In the genomic region with DNA sequence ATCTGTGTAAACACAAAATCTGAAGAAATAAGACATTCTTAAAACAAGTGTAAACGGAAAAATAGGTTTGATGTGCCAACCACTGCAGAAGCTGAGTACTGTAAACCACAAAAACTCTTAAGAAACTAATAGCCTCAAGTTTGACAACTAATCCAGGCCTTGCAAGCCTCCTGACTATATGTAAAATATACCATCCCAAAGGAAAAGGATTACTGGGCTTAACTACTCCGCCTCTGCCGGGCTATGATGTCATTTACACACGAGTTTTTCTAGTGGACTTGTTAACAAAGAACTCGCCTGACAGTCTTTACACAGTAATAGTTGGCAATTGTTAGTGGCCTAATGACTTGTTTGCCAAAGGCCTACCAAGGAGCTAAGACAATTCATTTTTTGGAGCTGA, we compare ENCODE assay signal across 1 cellular context.
TF ChIP-seq lines count a peak whose summit lies in the region.

No MANE protein-coding gene starts in this region.

TF ChIP-seq in K562, 482 proteins besides CTCF, POLR2A, EP300 and RAD21 (continued from another document and continues in another):
- TF ChIP-seq CBFA2T3 (IDR thresholded peaks at IDR 0.05) (no peak), TBL1XR1 (IDR thresholded peaks at IDR 0.05; ENCODE audit: low read length in 2 of 2) (no peak), ATF7 (IDR thresholded peaks at IDR 0.05) (peak; percentile 72; the same call in 1 of the 2 replicates), KHSRP (IDR thresholded peaks at IDR 0.05) (no peak), POLR2AphosphoS5 (IDR thresholded peaks at IDR 0.05; ENCODE audit: control insufficient read depth, insufficient read depth, low read depth, low read length) (no peak), ZSCAN29 (IDR thresholded peaks at IDR 0.05) (no peak), OTX1 (CRISPR knock-in tag; IDR thresholded peaks at IDR 0.05) (no peak), CBX5 (IDR thresholded peaks at IDR 0.05; ENCODE audit: borderline replicate concordance, low read depth) (no peak), ZNF76 (CRISPR knock-in tag; IDR thresholded peaks at IDR 0.05; ENCODE audit: borderline replicate concordance) (no peak), POLR2AphosphoS2 (IDR thresholded peaks at IDR 0.05; ENCODE audit: low read length) (no peak), NCOA1 (IDR thresholded peaks at IDR 0.05; ENCODE audit: low read depth) (no peak), RBFOX2 (IDR thresholded peaks at IDR 0.05; ENCODE audit: low read depth, low read length) (peak; percentile 54; the same call in 1 of the 2 replicates), POLR3G (IDR thresholded peaks at IDR 0.05; ENCODE audit: extremely low read depth, insufficient read length, insufficient replicate concordance) (no peak), TCFL5 (CRISPR knock-in tag; conservative IDR thresholded peaks at IDR 0.05) (no peak), XRCC3 (IDR thresholded peaks at IDR 0.05) (no peak)
- TF ChIP-seq, protein P1, sequence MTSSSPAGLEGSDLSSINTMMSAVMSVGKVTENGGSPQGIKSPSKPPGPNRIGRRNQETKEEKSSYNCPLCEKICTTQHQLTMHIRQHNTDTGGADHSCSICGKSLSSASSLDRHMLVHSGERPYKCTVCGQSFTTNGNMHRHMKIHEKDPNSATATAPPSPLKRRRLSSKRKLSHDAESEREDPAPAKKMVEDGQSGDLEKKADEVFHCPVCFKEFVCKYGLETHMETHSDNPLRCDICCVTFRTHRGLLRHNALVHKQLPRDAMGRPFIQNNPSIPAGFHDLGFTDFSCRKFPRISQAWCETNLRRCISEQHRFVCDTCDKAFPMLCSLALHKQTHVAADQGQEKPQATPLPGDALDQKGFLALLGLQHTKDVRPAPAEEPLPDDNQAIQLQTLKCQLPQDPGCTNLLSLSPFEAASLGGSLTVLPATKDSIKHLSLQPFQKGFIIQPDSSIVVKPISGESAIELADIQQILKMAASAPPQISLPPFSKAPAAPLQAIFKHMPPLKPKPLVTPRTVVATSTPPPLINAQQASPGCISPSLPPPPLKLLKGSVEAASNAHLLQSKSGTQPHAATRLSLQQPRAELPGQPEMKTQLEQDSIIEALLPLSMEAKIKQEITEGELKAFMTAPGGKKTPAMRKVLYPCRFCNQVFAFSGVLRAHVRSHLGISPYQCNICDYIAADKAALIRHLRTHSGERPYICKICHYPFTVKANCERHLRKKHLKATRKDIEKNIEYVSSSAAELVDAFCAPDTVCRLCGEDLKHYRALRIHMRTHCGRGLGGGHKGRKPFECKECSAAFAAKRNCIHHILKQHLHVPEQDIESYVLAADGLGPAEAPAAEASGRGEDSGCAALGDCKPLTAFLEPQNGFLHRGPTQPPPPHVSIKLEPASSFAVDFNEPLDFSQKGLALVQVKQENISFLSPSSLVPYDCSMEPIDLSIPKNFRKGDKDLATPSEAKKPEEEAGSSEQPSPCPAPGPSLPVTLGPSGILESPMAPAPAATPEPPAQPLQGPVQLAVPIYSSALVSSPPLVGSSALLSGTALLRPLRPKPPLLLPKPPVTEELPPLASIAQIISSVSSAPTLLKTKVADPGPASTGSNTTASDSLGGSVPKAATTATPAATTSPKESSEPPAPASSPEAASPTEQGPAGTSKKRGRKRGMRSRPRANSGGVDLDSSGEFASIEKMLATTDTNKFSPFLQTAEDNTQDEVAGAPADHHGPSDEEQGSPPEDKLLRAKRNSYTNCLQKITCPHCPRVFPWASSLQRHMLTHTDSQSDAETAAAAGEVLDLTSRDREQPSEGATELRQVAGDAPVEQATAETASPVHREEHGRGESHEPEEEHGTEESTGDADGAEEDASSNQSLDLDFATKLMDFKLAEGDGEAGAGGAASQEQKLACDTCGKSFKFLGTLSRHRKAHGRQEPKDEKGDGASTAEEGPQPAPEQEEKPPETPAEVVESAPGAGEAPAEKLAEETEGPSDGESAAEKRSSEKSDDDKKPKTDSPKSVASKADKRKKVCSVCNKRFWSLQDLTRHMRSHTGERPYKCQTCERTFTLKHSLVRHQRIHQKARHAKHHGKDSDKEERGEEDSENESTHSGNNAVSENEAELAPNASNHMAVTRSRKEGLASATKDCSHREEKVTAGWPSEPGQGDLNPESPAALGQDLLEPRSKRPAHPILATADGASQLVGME (CRISPR knock-in tag; IDR thresholded peaks at IDR 0.05): no peak
- TF ChIP-seq, protein P2, sequence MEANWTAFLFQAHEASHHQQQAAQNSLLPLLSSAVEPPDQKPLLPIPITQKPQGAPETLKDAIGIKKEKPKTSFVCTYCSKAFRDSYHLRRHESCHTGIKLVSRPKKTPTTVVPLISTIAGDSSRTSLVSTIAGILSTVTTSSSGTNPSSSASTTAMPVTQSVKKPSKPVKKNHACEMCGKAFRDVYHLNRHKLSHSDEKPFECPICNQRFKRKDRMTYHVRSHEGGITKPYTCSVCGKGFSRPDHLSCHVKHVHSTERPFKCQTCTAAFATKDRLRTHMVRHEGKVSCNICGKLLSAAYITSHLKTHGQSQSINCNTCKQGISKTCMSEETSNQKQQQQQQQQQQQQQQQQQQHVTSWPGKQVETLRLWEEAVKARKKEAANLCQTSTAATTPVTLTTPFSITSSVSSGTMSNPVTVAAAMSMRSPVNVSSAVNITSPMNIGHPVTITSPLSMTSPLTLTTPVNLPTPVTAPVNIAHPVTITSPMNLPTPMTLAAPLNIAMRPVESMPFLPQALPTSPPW (CRISPR knock-in tag; IDR thresholded peaks at IDR 0.05): no peak
- TF ChIP-seq, protein P3, sequence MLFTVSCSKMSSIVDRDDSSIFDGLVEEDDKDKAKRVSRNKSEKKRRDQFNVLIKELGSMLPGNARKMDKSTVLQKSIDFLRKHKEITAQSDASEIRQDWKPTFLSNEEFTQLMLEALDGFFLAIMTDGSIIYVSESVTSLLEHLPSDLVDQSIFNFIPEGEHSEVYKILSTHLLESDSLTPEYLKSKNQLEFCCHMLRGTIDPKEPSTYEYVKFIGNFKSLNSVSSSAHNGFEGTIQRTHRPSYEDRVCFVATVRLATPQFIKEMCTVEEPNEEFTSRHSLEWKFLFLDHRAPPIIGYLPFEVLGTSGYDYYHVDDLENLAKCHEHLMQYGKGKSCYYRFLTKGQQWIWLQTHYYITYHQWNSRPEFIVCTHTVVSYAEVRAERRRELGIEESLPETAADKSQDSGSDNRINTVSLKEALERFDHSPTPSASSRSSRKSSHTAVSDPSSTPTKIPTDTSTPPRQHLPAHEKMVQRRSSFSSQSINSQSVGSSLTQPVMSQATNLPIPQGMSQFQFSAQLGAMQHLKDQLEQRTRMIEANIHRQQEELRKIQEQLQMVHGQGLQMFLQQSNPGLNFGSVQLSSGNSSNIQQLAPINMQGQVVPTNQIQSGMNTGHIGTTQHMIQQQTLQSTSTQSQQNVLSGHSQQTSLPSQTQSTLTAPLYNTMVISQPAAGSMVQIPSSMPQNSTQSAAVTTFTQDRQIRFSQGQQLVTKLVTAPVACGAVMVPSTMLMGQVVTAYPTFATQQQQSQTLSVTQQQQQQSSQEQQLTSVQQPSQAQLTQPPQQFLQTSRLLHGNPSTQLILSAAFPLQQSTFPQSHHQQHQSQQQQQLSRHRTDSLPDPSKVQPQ (CRISPR knock-in tag; IDR thresholded peaks at IDR 0.05; ENCODE audit: borderline replicate concordance): no peak
- TF ChIP-seq, protein P4, sequence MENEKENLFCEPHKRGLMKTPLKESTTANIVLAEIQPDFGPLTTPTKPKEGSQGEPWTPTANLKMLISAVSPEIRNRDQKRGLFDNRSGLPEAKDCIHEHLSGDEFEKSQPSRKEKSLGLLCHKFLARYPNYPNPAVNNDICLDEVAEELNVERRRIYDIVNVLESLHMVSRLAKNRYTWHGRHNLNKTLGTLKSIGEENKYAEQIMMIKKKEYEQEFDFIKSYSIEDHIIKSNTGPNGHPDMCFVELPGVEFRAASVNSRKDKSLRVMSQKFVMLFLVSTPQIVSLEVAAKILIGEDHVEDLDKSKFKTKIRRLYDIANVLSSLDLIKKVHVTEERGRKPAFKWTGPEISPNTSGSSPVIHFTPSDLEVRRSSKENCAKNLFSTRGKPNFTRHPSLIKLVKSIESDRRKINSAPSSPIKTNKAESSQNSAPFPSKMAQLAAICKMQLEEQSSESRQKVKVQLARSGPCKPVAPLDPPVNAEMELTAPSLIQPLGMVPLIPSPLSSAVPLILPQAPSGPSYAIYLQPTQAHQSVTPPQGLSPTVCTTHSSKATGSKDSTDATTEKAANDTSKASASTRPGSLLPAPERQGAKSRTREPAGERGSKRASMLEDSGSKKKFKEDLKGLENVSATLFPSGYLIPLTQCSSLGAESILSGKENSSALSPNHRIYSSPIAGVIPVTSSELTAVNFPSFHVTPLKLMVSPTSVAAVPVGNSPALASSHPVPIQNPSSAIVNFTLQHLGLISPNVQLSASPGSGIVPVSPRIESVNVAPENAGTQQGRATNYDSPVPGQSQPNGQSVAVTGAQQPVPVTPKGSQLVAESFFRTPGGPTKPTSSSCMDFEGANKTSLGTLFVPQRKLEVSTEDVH (IDR thresholded peaks at IDR 0.05; ENCODE audit: low read depth, partially characterized antibody): no peak
- TF ChIP-seq, protein P5, sequence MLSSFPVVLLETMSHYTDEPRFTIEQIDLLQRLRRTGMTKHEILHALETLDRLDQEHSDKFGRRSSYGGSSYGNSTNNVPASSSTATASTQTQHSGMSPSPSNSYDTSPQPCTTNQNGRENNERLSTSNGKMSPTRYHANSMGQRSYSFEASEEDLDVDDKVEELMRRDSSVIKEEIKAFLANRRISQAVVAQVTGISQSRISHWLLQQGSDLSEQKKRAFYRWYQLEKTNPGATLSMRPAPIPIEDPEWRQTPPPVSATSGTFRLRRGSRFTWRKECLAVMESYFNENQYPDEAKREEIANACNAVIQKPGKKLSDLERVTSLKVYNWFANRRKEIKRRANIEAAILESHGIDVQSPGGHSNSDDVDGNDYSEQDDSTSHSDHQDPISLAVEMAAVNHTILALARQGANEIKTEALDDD (IDR thresholded peaks at IDR 0.05): peak; percentile 91
- TF ChIP-seq, protein P6, sequence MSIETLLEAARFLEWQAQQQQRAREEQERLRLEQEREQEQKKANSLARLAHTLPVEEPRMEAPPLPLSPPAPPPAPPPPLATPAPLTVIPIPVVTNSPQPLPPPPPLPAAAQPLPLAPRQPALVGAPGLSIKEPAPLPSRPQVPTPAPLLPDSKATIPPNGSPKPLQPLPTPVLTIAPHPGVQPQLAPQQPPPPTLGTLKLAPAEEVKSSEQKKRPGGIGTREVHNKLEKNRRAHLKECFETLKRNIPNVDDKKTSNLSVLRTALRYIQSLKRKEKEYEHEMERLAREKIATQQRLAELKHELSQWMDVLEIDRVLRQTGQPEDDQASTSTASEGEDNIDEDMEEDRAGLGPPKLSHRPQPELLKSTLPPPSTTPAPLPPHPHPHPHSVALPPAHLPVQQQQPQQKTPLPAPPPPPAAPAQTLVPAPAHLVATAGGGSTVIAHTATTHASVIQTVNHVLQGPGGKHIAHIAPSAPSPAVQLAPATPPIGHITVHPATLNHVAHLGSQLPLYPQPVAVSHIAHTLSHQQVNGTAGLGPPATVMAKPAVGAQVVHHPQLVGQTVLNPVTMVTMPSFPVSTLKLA (conservative IDR thresholded peaks at IDR 0.05): 0 out of 4 replicates have a peak, but pooled peaks of 1 of the 2 experiments have one; percentile 8
- TF ChIP-seq, protein P7, sequence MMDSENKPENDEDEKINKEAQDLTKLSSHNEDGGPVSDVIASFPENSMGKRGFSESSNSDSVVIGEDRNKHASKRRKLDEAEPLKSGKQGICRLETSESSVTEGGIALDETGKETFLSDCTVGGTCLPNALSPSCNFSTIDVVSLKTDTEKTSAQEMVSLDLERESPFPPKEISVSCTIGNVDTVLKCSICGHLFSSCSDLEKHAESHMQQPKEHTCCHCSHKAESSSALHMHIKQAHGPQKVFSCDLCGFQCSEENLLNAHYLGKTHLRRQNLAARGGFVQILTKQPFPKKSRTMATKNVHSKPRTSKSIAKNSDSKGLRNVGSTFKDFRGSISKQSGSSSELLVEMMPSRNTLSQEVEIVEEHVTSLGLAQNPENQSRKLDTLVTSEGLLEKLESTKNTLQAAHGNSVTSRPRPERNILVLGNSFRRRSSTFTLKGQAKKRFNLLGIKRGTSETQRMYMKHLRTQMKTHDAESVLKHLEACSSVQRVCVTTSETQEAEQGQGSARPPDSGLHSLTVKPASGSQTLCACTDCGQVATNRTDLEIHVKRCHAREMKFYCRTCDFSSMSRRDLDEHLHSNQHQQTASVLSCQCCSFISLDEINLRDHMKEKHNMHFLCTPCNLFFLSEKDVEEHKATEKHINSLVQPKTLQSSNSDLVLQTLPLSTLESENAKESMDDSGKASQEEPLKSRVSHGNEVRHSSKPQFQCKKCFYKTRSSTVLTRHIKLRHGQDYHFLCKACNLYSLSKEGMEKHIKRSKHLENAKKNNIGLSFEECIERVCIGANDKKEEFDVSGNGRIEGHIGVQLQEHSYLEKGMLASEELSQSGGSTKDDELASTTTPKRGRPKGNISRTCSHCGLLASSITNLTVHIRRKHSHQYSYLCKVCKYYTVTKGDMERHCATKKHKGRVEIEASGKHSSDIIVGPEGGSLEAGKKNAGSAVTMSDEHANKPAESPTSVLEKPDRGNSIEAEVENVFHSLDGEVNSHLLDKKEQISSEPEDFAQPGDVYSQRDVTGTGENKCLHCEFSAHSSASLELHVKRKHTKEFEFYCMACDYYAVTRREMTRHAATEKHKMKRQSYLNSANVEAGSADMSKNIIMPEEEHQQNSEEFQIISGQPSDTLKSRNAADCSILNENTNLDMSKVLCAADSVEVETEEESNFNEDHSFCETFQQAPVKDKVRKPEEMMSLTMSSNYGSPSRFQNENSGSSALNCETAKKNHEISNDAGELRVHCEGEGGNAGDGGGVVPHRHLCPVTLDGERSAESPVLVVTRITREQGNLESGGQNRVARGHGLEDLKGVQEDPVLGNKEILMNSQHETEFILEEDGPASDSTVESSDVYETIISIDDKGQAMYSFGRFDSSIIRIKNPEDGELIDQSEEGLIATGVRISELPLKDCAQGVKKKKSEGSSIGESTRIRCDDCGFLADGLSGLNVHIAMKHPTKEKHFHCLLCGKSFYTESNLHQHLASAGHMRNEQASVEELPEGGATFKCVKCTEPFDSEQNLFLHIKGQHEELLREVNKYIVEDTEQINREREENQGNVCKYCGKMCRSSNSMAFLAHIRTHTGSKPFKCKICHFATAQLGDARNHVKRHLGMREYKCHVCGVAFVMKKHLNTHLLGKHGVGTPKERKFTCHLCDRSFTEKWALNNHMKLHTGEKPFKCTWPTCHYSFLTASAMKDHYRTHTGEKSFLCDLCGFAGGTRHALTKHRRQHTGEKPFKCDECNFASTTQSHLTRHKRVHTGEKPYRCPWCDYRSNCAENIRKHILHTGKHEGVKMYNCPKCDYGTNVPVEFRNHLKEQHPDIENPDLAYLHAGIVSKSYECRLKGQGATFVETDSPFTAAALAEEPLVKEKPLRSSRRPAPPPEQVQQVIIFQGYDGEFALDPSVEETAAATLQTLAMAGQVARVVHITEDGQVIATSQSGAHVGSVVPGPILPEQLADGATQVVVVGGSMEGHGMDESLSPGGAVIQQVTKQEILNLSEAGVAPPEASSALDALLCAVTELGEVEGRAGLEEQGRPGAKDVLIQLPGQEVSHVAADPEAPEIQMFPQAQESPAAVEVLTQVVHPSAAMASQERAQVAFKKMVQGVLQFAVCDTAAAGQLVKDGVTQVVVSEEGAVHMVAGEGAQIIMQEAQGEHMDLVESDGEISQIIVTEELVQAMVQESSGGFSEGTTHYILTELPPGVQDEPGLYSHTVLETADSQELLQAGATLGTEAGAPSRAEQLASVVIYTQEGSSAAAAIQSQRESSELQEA (IDR thresholded peaks at IDR 0.05; ENCODE audit: low read depth): no peak
- TF ChIP-seq, protein P8, sequence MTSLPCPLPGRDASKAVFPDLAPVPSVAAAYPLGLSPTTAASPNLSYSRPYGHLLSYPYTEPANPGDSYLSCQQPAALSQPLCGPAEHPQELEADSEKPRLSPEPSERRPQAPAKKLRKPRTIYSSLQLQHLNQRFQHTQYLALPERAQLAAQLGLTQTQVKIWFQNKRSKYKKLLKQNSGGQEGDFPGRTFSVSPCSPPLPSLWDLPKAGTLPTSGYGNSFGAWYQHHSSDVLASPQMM (CRISPR knock-in tag; IDR thresholded peaks at IDR 0.05): no peak
